Comparison of ENCODE assay signal across 2 cellular contexts in the genomic region with DNA sequence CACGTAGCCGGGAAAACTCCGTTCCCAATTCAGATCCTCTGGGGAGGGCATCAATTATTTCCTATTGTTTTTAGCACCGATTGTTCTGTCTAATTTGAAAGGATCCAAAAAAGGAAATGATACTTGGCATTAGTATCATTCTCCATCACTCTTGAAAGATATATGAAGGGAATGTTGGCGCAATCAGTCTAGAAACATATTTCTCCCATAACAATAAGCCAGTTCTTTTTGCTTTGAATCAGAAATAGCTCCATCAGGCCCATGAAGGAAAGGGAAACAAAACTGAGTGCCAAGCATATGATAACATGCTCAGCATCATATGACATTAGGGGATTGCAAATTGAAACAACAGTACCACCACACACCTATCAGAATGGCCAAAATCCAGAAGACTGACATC.
"Had no signal": no experiment of that assay in that cellular context is flagged by ENCODE, and none has a peak within 500 bp of the region (broad histone marks: within the 10 kb centered on the region; RNA-seq: fewer than 3 reads in every experiment).

No MANE protein-coding gene starts in this region.

- H3K9me3 Mint-ChIP-seq: IgD-negative memory B cell had no signal

- H3K4me3 Mint-ChIP-seq: IgD-negative memory B cell had no signal

- H3K27ac Mint-ChIP-seq: IgD-negative memory B cell had no signal

- DNase-seq: IMR-90 had no signal

- H3K27me3 Mint-ChIP-seq: IgD-negative memory B cell had no signal
